ENCODE assay signal across 9 cellular contexts in the genomic region with DNA sequence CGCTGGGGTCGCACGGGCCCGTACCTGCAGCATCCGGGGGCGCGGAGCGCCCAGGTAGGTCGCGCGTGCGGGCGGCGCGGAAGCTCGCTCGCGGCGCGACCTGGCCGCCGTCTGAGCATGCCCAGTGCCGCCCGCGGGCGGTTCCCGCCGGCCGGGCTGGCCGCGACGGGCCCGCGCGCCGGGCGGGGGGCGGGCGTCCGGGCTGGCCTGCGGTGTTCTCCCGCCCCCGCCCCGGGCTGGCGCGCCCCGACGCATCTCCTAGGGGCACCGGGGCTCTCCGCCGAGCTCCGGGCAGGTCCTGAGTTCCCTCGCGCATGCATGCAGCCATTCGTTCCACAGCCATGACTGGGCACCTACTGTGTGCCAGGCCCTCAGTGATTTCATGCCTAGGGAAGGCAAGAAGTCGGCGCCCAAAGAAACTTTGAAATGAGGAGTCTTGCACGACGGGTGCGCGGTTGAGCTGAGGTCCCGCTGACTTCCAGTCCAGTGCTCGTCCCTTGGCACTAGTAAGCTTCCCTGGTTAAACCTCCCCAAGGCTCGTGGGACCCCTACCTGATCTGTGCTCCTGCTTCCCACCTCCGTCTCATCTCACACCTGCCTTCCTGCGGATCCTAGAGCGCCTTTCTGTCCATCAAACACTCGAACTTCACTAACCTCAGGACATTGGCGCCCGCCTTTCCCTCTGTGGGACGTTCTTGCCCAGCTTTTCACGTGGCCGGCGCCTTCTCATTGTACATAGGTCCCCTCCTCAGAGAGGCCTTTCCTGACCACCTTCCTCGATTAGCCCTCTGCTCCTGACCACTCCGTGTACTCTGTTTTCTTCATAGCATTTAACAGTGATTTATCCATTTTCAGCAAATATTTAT. TPM values are rescaled to one million over a fixed set of nuclear protein-coding genes. Genes with fewer than 3 reads are reported as not detected.
DNase-seq lines count a peak whose midpoint lies in the region; ATAC-seq lines count a peak whose summit lies in the region.
"Had no signal": no experiment of that assay in that cellular context is flagged by ENCODE, and none has a peak within 500 bp of the region (broad histone marks: within the 10 kb centered on the region; RNA-seq: fewer than 3 reads in every experiment).

A gene with protein sequence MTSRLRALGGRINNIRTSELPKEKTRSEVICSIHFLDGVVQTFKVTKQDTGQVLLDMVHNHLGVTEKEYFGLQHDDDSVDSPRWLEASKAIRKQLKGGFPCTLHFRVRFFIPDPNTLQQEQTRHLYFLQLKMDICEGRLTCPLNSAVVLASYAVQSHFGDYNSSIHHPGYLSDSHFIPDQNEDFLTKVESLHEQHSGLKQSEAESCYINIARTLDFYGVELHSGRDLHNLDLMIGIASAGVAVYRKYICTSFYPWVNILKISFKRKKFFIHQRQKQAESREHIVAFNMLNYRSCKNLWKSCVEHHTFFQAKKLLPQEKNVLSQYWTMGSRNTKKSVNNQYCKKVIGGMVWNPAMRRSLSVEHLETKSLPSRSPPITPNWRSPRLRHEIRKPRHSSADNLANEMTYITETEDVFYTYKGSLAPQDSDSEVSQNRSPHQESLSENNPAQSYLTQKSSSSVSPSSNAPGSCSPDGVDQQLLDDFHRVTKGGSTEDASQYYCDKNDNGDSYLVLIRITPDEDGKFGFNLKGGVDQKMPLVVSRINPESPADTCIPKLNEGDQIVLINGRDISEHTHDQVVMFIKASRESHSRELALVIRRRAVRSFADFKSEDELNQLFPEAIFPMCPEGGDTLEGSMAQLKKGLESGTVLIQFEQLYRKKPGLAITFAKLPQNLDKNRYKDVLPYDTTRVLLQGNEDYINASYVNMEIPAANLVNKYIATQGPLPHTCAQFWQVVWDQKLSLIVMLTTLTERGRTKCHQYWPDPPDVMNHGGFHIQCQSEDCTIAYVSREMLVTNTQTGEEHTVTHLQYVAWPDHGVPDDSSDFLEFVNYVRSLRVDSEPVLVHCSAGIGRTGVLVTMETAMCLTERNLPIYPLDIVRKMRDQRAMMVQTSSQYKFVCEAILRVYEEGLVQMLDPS (minus strand): TSS at position 113 of the 866 bp plus-strand sequence. CDS start 34,873 bp downstream, outside the sequence.

- ATAC-seq in Right ventricle myocardium inferior (no peak), GM19452 (IDR thresholded peaks at IDR 0.05; ENCODE audit: unreplicated experiment) (no peak), GM21423 (IDR thresholded peaks at IDR 0.05; ENCODE audit: unreplicated experiment) (no peak)

- no peak within 1 kb of the TSS for H3K27ac ChIP-seq in SJSA1
- H3K27ac ChIP-seq: BLaER1 had no signal

- peak within 1 kb of the TSS; percentile 52 for H3K4me3 ChIP-seq in SJSA1

- H3K27me3 ChIP-seq in SJSA1 (replicated peaks): peaks cover 5% of the 10 kb centered on the region; the same call in 1 of the 2 replicates

- peaks cover 25% of the 10 kb centered on the region for H3K4me1 ChIP-seq in SJSA1 (replicated peaks)
- H3K4me1 ChIP-seq: BLaER1 had no signal

- no peaks in the 10 kb centered on the region for H3K9me3 ChIP-seq in SJSA1 (replicated peaks)

- DNase-seq in NCI-H1092 treated with DMSO at 0.1 percent for 48 hours (lab: John Stamatoyannopoulos, UW): peak; percentile 9
- no peak for DNase-seq in NCI-H1092 (lab: John Stamatoyannopoulos, UW)
- no peak for DNase-seq in SJSA1 (ENCODE audit: low read depth in 1 of 2, low spot score in 2 of 2)
- no peak for DNase-seq in Right ventricle myocardium inferior (ENCODE audit: missing footprints)
- DNase-seq in renal cortical epithelial cell (ENCODE audit: low read depth): no peak
- no peak for DNase-seq in DMS79 (lab: John Stamatoyannopoulos, UW)

- intact Hi-C loops in Right ventricle myocardium inferior (cut with DNase I): no loop called here

- no peaks in the 10 kb centered on the region for H3K36me3 ChIP-seq in SJSA1
- H3K36me3 ChIP-seq: BLaER1 had no signal

RNA-seq across cellular contexts. Expression of the gene that starts here (rescaled TPM):
- 4.8 and 11.7 TPM in 2 replicates for total RNA-seq in SJSA1 (2014; rRNA removed; shearing (Covaris generic))
- total RNA-seq in Right ventricle myocardium inferior: 46.7 TPM
- 18.8 and 43.5 TPM in 2 replicates for total RNA-seq in renal cortical epithelial cell
